Comparison of ENCODE assay signal across 28 cellular contexts in the genomic region with DNA sequence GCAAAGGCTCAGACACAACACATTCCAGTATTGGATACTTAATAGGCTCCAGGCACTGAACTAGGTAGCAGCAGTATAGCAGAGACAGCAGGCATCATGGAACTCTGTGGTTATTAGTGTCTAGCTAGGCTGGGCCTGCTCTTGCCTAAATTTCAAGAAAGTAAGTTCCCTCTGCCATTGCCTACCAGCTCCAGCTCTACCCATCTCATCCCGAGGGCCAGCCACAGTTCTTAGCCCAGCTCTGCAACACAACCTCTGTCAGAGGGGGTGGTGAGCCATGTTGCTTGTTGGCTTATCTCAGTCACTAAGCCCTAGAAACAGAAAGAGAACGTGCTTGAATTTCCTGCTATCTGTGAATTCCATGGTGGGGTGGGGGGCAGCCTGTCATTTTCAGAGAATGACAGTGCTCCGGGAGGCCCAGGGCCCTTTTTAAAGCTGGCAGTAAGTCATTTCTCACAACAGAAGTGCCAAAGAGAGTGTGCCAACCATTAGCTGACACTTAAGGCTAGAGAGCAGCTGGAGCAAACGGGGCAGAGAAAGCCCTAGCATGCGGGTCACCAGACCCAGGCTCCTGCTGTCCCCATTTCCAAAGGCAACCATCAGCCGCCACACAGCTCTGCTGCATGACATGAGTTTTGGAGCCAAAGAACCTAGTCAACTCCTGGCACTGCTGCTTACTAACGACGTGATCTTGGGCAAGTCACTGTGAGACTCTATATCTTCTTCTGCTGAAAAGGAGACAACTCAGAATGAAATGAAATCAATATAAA.
"Had no signal": no experiment of that assay in that cellular context is flagged by ENCODE, and none has a peak within 500 bp of the region (broad histone marks: within the 10 kb centered on the region; RNA-seq: fewer than 3 reads in every experiment).

No MANE protein-coding gene starts in this region.

- H3K4me2 ChIP-seq: KMS-11 had no signal

- H3K9me3 Mint-ChIP-seq: activated B cell treated with CpG ODN at 0.5 μM for 24 hours; activated CD4-positive, alpha-beta memory T cell treated with anti-CD3 and anti-CD28 coated beads for 36 hours; activated CD4-positive, alpha-beta T cell treated with anti-CD3 and anti-CD28 coated beads, Interleukin-2, amount 10 ng/mL, durations not matched to agents 24 days and 14 days; activated naive CD4-positive, alpha-beta T cell treated with anti-CD3 and anti-CD28 coated beads, Interleukin-2, amount 10 ng/mL, durations not matched to agents 7 days and 5 days; activated naive CD8-positive, alpha-beta T cell treated with anti-CD3 and anti-CD28 coated beads for 36 hours; activated T-cell treated with anti-CD3 and anti-CD28 coated beads, Interleukin-2, amount 50 U/mL, for 4 hours; IgD-negative memory B cell; T-cell had no signal

- H3K36me3 ChIP-seq: brain microvascular endothelial cell, MG63, Peyer's patch had no signal

- FAIRE-seq: TTC549 had no signal

- ATAC-seq: activated T-cell treated with anti-CD3 and anti-CD28 coated beads, Interleukin-2, amount 50 U/mL, for 4 hours; T-cell had no signal

- H3K4me1 Mint-ChIP-seq: activated B cell treated with CpG ODN at 0.5 μM for 24 hours; activated CD4-positive, alpha-beta T cell treated with anti-CD3 and anti-CD28 coated beads, Interleukin-2, amount 10 ng/mL, durations not matched to agents 24 days and 14 days; activated naive CD4-positive, alpha-beta T cell treated with anti-CD3 and anti-CD28 coated beads, Interleukin-2, amount 10 ng/mL, durations not matched to agents 7 days and 5 days; activated naive CD8-positive, alpha-beta T cell treated with anti-CD3 and anti-CD28 coated beads for 36 hours; IgD-negative memory B cell; T-cell had no signal

- H3K27ac Mint-ChIP-seq: activated B cell treated with CpG ODN at 0.5 μM for 24 hours; activated CD4-positive, alpha-beta memory T cell treated with anti-CD3 and anti-CD28 coated beads for 36 hours; activated CD4-positive, alpha-beta T cell treated with anti-CD3 and anti-CD28 coated beads, Interleukin-2, amount 10 ng/mL, durations not matched to agents 24 days and 14 days; activated naive CD4-positive, alpha-beta T cell treated with anti-CD3 and anti-CD28 coated beads, Interleukin-2, amount 10 ng/mL, durations not matched to agents 7 days and 5 days; activated naive CD8-positive, alpha-beta T cell treated with anti-CD3 and anti-CD28 coated beads for 36 hours; IgD-negative memory B cell; T-cell had no signal

- H3K4me3 ChIP-seq: MG63, Peyer's patch, SK-N-MC had no signal

- H3K27me3 ChIP-seq: brain microvascular endothelial cell, MG63, Peyer's patch had no signal

- H3K4me1 ChIP-seq: Peyer's patch had no signal

- H3K27ac ChIP-seq: brain microvascular endothelial cell, KMS-11, Peyer's patch, SK-N-MC had no signal

- H3K9me3 ChIP-seq: MG63, Peyer's patch had no signal

- H3K36me3 Mint-ChIP-seq: activated CD4-positive, alpha-beta memory T cell treated with anti-CD3 and anti-CD28 coated beads for 36 hours; activated naive CD4-positive, alpha-beta T cell treated with anti-CD3 and anti-CD28 coated beads, Interleukin-2, amount 10 ng/mL, durations not matched to agents 7 days and 5 days; activated naive CD8-positive, alpha-beta T cell treated with anti-CD3 and anti-CD28 coated beads for 36 hours; T-cell had no signal

- H3K4me3 Mint-ChIP-seq: activated B cell treated with CpG ODN at 0.5 μM for 24 hours; activated CD4-positive, alpha-beta memory T cell treated with anti-CD3 and anti-CD28 coated beads for 36 hours; activated CD4-positive, alpha-beta T cell treated with anti-CD3 and anti-CD28 coated beads, Interleukin-2, amount 10 ng/mL, durations not matched to agents 24 days and 14 days; activated naive CD4-positive, alpha-beta T cell treated with anti-CD3 and anti-CD28 coated beads, Interleukin-2, amount 10 ng/mL, durations not matched to agents 7 days and 5 days; activated naive CD8-positive, alpha-beta T cell treated with anti-CD3 and anti-CD28 coated beads for 36 hours; activated T-cell treated with anti-CD3 and anti-CD28 coated beads, Interleukin-2, amount 50 U/mL, for 4 hours; IgD-negative memory B cell; T-cell had no signal

- H3K27me3 Mint-ChIP-seq: activated CD4-positive, alpha-beta T cell treated with anti-CD3 and anti-CD28 coated beads, Interleukin-2, amount 10 ng/mL, durations not matched to agents 24 days and 14 days; activated naive CD8-positive, alpha-beta T cell treated with anti-CD3 and anti-CD28 coated beads for 36 hours; IgD-negative memory B cell had no signal

- DNase-seq: activated B cell treated with CpG ODN at 0.5 μM for 24 hours; activated CD4-positive, alpha-beta memory T cell treated with anti-CD3 and anti-CD28 coated beads for 36 hours; activated CD4-positive, alpha-beta T cell treated with anti-CD3 and anti-CD28 coated beads for 1 hour; activated CD4-positive, alpha-beta T cell treated with anti-CD3 and anti-CD28 coated beads, Interleukin-2, amount 10 ng/mL, durations not matched to agents 24 days and 14 days; activated CD8-positive, alpha-beta memory T cell treated with anti-CD3 and anti-CD28 coated beads for 24 hours; activated gamma-delta T cell treated with Interleukin-2 at 50 U/mL for 16 hours; activated naive CD4-positive, alpha-beta T cell treated with anti-CD3 and anti-CD28 coated beads, Interleukin-2, amount 10 ng/mL, durations not matched to agents 7 days and 5 days; activated naive CD8-positive, alpha-beta T cell treated with anti-CD3 and anti-CD28 coated beads for 36 hours; activated T-cell treated with anti-CD3 and anti-CD28 coated beads, Interleukin-2, amount 50 U/mL, for 4 hours; brain microvascular endothelial cell; MV-4-11; NCI-H1092 treated with DMSO at 0.1 percent for 48 hours; NCI-H1417 treated with DMSO at 0.1 percent for 48 hours; NCI-H1694; NCI-H2029; NCI-H2107; NCI-H2171 treated with DMSO at 0.1 percent for 48 hours; NCI-H226; NCI-H82; T-cell; T-helper 2 cell; T1000 had no signal
